ENCODE assay signal across 8 cellular contexts in the genomic region with DNA sequence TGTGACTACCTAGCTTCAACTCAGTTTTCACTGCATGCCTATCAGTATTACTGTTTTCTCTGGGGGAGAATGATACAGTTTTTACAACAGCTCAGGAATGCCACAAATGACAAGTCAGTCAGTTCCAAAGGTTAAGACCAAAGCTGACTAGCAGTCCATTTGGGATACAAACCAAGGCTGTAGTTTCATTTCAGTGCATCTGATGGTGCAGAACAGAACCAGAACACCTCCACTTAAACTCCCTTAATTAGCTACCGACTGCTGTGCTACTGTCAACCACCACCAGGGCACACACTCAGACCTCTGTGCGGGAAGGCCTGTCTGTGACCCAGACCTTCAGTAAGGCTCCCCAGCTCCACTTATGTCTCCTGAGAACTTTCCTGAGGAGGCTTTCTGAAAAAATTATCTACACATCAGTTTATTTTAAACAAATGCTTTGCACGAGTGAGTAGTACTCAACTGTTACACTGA.
DNase-seq lines count a peak whose midpoint lies in the region; TF ChIP-seq lines count a peak whose summit lies in the region.

No MANE protein-coding gene starts in this region.

- H3K27me3 ChIP-seq in MM.1S (replicated peaks; ENCODE audit: insufficient read depth, low read length): no peaks in the 10 kb centered on the region

- H3K9ac ChIP-seq in MM.1S (ENCODE audit: low read length): no peak overlapping the region

- TF ChIP-seq CTCF in MM.1S (IDR thresholded peaks at IDR 0.05; ENCODE audit: low read length): peak; percentile 38
- peak; percentile 53 for TF ChIP-seq CTCF in epithelial cell of esophagus (IDR thresholded peaks at IDR 0.05; ENCODE audit: insufficient read depth, low read depth, low read length, missing control alignments)
- TF ChIP-seq CTCF in retinal pigment epithelial cell (conservative IDR thresholded peaks at IDR 0.05; ENCODE audit: low read depth, low read length): peak; percentile 61

- no peaks in the 10 kb centered on the region for H3K9me2 ChIP-seq in MM.1S (replicated peaks; ENCODE audit: insufficient read depth, low read length)

- peak; percentile 21 for DNase-seq in SIG-M5 treated with dmso at 0.1 percent for 504 hours (lab: John Stamatoyannopoulos, UW; ENCODE audit: unreplicated experiment)
- no peak for DNase-seq in SIG-M5 (lab: John Stamatoyannopoulos, UW)
- DNase-seq in MM.1S: no peak
- DNase-seq in epithelial cell of esophagus (ENCODE audit: low read depth): no peak
- no peak for DNase-seq in retinal pigment epithelial cell (ENCODE audit: low read depth)
- no peak for DNase-seq in stimulated activated CD4-positive, alpha-beta T cell treated with anti-CD3 and anti-CD28 coated beads, Interleukin-4, amount 100 ng/mL, for 4 hours
- DNase-seq in medulla oblongata (ENCODE audit: extremely low spot score): no peak
- no peak for DNase-seq in HK-2 (ENCODE audit: unreplicated experiment)

- H3K4me2 ChIP-seq in MM.1S (ENCODE audit: low read depth, low read length): no peak overlapping the region

- no peak overlapping the region for H3K27ac ChIP-seq in MM.1S (ENCODE audit: low read length)

- H3K9me3 ChIP-seq in MM.1S (replicated peaks; ENCODE audit: insufficient read depth, low read length): no peaks in the 10 kb centered on the region

- peaks cover 7% of the 10 kb centered on the region; the same call in 1 of the 2 replicates for H3F3A ChIP-seq in MM.1S (ENCODE audit: insufficient read depth, low read length)

- H3K36me3 ChIP-seq in MM.1S (replicated peaks; ENCODE audit: insufficient read depth, low read length): 0 out of 2 replicates have a peak, but pooled peaks cover 3% of the 10 kb centered on the region

- H4K20me1 ChIP-seq in MM.1S (ENCODE audit: insufficient read depth, low read length): no peaks in the 10 kb centered on the region

- no peak overlapping the region for H3K4me3 ChIP-seq in MM.1S (ENCODE audit: low read length)
- H3K4me3 ChIP-seq in epithelial cell of esophagus (ENCODE audit: low read length): no peak overlapping the region
- no peak overlapping the region for H3K4me3 ChIP-seq in retinal pigment epithelial cell (ENCODE audit: low read length)

- peaks cover 9% of the 10 kb centered on the region for H3K79me2 ChIP-seq in MM.1S (ENCODE audit: low read length)

- no peak overlapping the region for H2AFZ ChIP-seq in MM.1S (ENCODE audit: low read length)

- H3K4me1 ChIP-seq in MM.1S (ENCODE audit: low read length): peaks cover 3% of the 10 kb centered on the region
